In the genomic region with DNA sequence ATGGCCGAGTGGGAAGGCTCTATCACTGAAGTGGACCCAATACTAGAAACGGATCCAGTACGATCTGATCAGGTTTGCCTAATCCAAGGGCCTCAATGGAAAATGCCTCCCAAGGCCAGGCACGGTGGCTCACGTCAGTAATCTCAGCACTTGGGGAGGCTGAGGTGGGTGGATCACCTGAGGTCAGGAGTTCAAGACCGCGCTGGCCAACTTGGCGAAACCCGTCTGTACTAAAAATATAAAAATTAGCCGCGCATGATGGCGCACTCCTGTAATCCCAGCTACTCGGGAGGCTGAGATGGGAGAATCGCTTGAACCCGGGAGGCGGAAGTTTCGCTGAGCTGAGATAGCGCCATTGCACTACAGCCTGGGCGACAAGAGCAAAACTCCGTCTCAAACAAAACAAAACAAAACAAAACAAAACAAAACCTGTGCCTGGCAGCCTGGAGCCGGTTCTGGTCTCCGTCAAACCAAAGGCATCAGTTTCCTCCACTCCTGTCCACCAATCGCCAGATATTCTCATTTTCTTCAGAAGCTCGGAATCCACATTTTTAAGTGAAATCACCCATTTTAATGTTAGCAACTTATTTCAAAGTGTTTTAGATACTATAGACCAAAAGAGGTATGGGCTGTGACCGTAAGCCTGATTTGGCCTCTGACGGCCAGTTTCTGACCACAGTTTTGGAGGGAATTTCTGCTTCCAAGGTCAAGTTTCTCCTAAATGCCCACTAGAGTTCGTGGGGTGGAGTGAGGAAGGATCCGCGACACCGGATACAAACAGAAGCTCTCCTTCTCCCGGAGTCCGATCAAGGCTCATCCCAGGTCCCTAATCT, we compare ENCODE assay signal across 8 cellular contexts. TPM values are rescaled to one million over a fixed set of nuclear protein-coding genes. Genes with fewer than 3 reads are reported as not detected.
DNase-seq lines count a peak whose midpoint lies in the region; ATAC-seq, FAIRE-seq and TF ChIP-seq lines count a peak whose summit lies in the region.

No MANE protein-coding gene starts in this region.

- intact Hi-C loops in CD4-positive, alpha-beta memory T cell (cut with micrococcal nuclease), result loop anchor here (1.0 kb wide), 2 partner anchors 16 to 29 kb away; a partner anchor contains a TSS

- H2AFZ ChIP-seq in H1 (ENCODE audit: low read length) (peak overlapping the region; percentile 29; the same call in 1 of the 2 replicates), neuronal stem cell (ENCODE audit: low read length) (peak overlapping the region; percentile 88)

- peaks cover 20% of the 10 kb centered on the region for H3K4me1 ChIP-seq in CD4-positive, alpha-beta memory T cell (ENCODE audit: insufficient read depth, low read length)
- peaks cover 2% of the 10 kb centered on the region for H3K4me1 ChIP-seq in NT2/D1 (ENCODE audit: insufficient read depth, insufficient read length)
- H3K4me1 ChIP-seq in H1 (replicated peaks in 1 of 4; ENCODE audit: control insufficient read depth in 3 of 4, insufficient read depth in 4 of 4, low read length in 3 of 4), result peaks cover 3 to 7% (median 6%) of the 10 kb centered on the region in 4 experiments; a peak in 6 of 7 replicates
- H3K4me1 ChIP-seq in neuronal stem cell (ENCODE audit: control insufficient read depth in 2 of 2, insufficient read depth in 1 of 2, low read depth in 1 of 2, low read length in 2 of 2), result peaks cover 4 to 15% of the 10 kb centered on the region in 2 donors

- H3K27ac ChIP-seq in CD4-positive, alpha-beta memory T cell (ENCODE audit: low read depth, low read length), result peak overlapping the region; percentile 49
- H3K27ac ChIP-seq in H1 (ENCODE audit: low read depth, low read length) (peak overlapping the region; percentile 88), neuronal stem cell (replicated peaks; ENCODE audit: low read length) (peak overlapping the region; percentile 61)

- CTCF ChIA-PET in CD4-positive, alpha-beta memory T cell (lab: Charles Lee; ENCODE audit: partially characterized antibody), result interaction anchor here (3.0 to 7.8 kb wide), 3 partner anchors 17 to 37 kb away, joined by 8 to 72 read pairs (median 48); a partner anchor contains a TSS
- CTCF ChIA-PET in H1 (lab: Charles Lee; ENCODE audit: partially characterized antibody), result interaction anchor here (0.8 to 13.1 kb wide), 8 partner anchors 14 to 204 kb away, joined by 3 to 88 read pairs (median 4); a partner anchor contains a TSS

- H3K4ac ChIP-seq in H1 (replicated peaks; ENCODE audit: insufficient read length, low read depth, low read length) (no peak overlapping the region), neuronal stem cell (ENCODE audit: low read length) (no peak overlapping the region)

- H3K4me1 Mint-ChIP-seq in CD4-positive, alpha-beta memory T cell, result peaks cover 13 to 37% (median 16%) of the 10 kb centered on the region in 4 donors

- peak overlapping the region; percentile 85 to 96 (median 92) for H3K27ac Mint-ChIP-seq in CD4-positive, alpha-beta memory T cell

- TF ChIP-seq CTCF in H1 (IDR thresholded peaks at IDR 0.05; ENCODE audit: control extremely low read depth in 1 of 3, insufficient read depth in 1 of 3, low read depth in 1 of 3, low read length in 3 of 3), result no peak

- peak overlapping the region; percentile 84 for H2BK12ac ChIP-seq in H1 (ENCODE audit: low read depth, low read length)
- H2BK12ac ChIP-seq in neuronal stem cell (ENCODE audit: low read length), result no peak overlapping the region

- no peaks in the 10 kb centered on the region for H3K36me3 Mint-ChIP-seq in CD4-positive, alpha-beta memory T cell

- H2BK120ac ChIP-seq in H1 (replicated peaks; ENCODE audit: low read depth, low read length), result no peak overlapping the region
- no peak overlapping the region for H2BK120ac ChIP-seq in neuronal stem cell (ENCODE audit: low read depth, low read length)

- H3K56ac ChIP-seq in H1 (replicated peaks; ENCODE audit: insufficient read length, low read depth, low read length), result no peak overlapping the region

- H3K79me1 ChIP-seq in H1 (ENCODE audit: low read depth, low read length) (0 out of 2 replicates have a peak, but pooled peaks cover 2% of the 10 kb centered on the region), neuronal stem cell (ENCODE audit: low read depth, low read length) (no peaks in the 10 kb centered on the region)

- no peak for TF ChIP-seq RAD21 in H1 (IDR thresholded peaks at IDR 0.05 in 1 of 2, conservative IDR thresholded peaks at IDR 0.05 in 1 of 2; ENCODE audit: low read depth in 2 of 2, low read length in 2 of 2)

- H3K18ac ChIP-seq in H1 (ENCODE audit: extremely low read depth, low read length) (peak overlapping the region; percentile 88), neuronal stem cell (ENCODE audit: low read length) (no peak overlapping the region)

- no peaks in the 10 kb centered on the region for H3K9me3 ChIP-seq in CD4-positive, alpha-beta memory T cell (ENCODE audit: control insufficient read depth in 1 of 2, low read length in 2 of 2)
- no peaks in the 10 kb centered on the region for H3K9me3 ChIP-seq in NT2/D1 (ENCODE audit: insufficient read depth, low read length)
- no peaks in the 10 kb centered on the region for H3K9me3 ChIP-seq in H1 (ENCODE audit: insufficient read depth in 2 of 2, low read depth in 1 of 2, low read length in 1 of 2)
- H3K9me3 ChIP-seq in neuronal stem cell (replicated peaks in 1 of 2; ENCODE audit: control insufficient read depth in 2 of 2, insufficient read depth in 1 of 2, low read depth in 1 of 2, low read length in 2 of 2), result no peaks in the 10 kb centered on the region

- H2BK20ac ChIP-seq in H1 (ENCODE audit: low read length), result no peak overlapping the region

- no peak for DNase-seq in CD4-positive, alpha-beta memory T cell
- DNase-seq in NT2/D1 (ENCODE audit: low read depth, low spot score) (no peak), H1 (ENCODE audit: low read depth in 1 of 2, low spot score in 2 of 2) (no peak), neuronal stem cell (ENCODE audit: low spot score) (no peak), DMS79 (lab: John Stamatoyannopoulos, UW) (no peak), activated gamma-delta T cell treated with Interleukin-2 at 50 U/mL for 16 hours (no peak)
- DNase-seq in stimulated activated CD4-positive, alpha-beta T cell treated with anti-CD3 and anti-CD28 coated beads, Interleukin-4, amount 100 ng/mL, for 1 hour, result no peak

- H3K9ac ChIP-seq in NT2/D1 (ENCODE audit: insufficient read length, low read depth) (peak overlapping the region; percentile 83), H1 (replicated peaks in 1 of 4; ENCODE audit: extremely low read depth in 1 of 4, low read depth in 3 of 4, low read length in 3 of 4) (peak overlapping the region in 3 of 4 experiments; percentile 35 to 62 (median 44); a peak in 5 of 7 replicates), neuronal stem cell (ENCODE audit: low read depth, low read length, poor library complexity) (no peak overlapping the region)

- no peak for TF ChIP-seq POLR2A in H1 (IDR thresholded peaks at IDR 0.05; ENCODE audit: control extremely low read depth in 1 of 2, low read depth in 2 of 2, low read length in 2 of 2)

- H2AK5ac ChIP-seq in H1 (ENCODE audit: low read depth, low read length) (no peak overlapping the region), neuronal stem cell (ENCODE audit: low read depth, low read length) (no peak overlapping the region)

- no peaks in the 10 kb centered on the region for H4K20me1 ChIP-seq in H1 (replicated peaks in 1 of 2; ENCODE audit: control insufficient read depth in 1 of 2, insufficient read depth in 2 of 2, low read length in 2 of 2)

- H2BK15ac ChIP-seq in H1 (ENCODE audit: low read length) (no peak overlapping the region), neuronal stem cell (ENCODE audit: low read length) (peak overlapping the region; percentile 47)

- H3K27me3 Mint-ChIP-seq in CD4-positive, alpha-beta memory T cell, result no peaks in the 10 kb centered on the region

- POLR2A ChIA-PET in CD4-positive, alpha-beta memory T cell (lab: Charles Lee; ENCODE audit: partially characterized antibody), result interaction anchor here (0.7 to 5.8 kb wide), 9 partner anchors 8 to 300 kb away, joined by 3 to 71 read pairs (median 5); a partner anchor contains a TSS
- POLR2A ChIA-PET in H1 (lab: Charles Lee; ENCODE audit: partially characterized antibody), result interaction anchor here (0.7 to 9.9 kb wide), 13 partner anchors 10 to 395 kb away, joined by 3 to 83 read pairs (median 5); a partner anchor contains a TSS

- ATAC-seq in GM19395 (IDR thresholded peaks at IDR 0.05; ENCODE audit: unreplicated experiment), result no peak

- H3K27me3 ChIP-seq in CD4-positive, alpha-beta memory T cell (ENCODE audit: insufficient read depth, low read length), result no peaks in the 10 kb centered on the region
- H3K27me3 ChIP-seq in NT2/D1 (ENCODE audit: insufficient read depth, insufficient read length) (no peaks in the 10 kb centered on the region), H1 (replicated peaks in 1 of 4; ENCODE audit: control insufficient read depth in 3 of 4, extremely low read depth in 1 of 4, insufficient read depth in 3 of 4, low read length in 3 of 4) (no peaks in the 10 kb centered on the region), neuronal stem cell (ENCODE audit: control insufficient read depth in 3 of 3, insufficient read depth in 3 of 3, low read depth in 1 of 3, low read length in 3 of 3) (no peaks in the 10 kb centered on the region)

- H4K91ac ChIP-seq in H1 (replicated peaks; ENCODE audit: insufficient read length, low read length) (peak overlapping the region; percentile 29), neuronal stem cell (ENCODE audit: low read depth, low read length, poor library complexity) (no peak overlapping the region)

- peak overlapping the region; percentile 72; the same call in 1 of the 2 replicates for H4K8ac ChIP-seq in H1 (ENCODE audit: extremely low read depth, insufficient read depth, low read length)
- no peak overlapping the region for H4K8ac ChIP-seq in neuronal stem cell (ENCODE audit: low read depth, low read length)

- no peak for TF ChIP-seq EP300 in H1 (IDR thresholded peaks at IDR 0.05; ENCODE audit: borderline replicate concordance in 1 of 2, low read depth in 2 of 2, low read length in 2 of 2)

- H3K23me2 ChIP-seq in H1 (ENCODE audit: low read depth, low read length), result peaks cover 8% of the 10 kb centered on the region; the same call in 1 of the 2 replicates

- H3K14ac ChIP-seq in H1 (ENCODE audit: insufficient read length) (no peak overlapping the region), neuronal stem cell (ENCODE audit: low read length) (no peak overlapping the region)

- H3K79me2 ChIP-seq in H1 (ENCODE audit: control insufficient read depth in 1 of 2, insufficient read depth in 2 of 2, low read length in 2 of 2), result no peaks in the 10 kb centered on the region

- H3K9me3 Mint-ChIP-seq in CD4-positive, alpha-beta memory T cell, result no peaks in the 10 kb centered on the region

- H3K36me3 ChIP-seq in CD4-positive, alpha-beta memory T cell (ENCODE audit: insufficient read depth, low read length), result no peaks in the 10 kb centered on the region
- H3K36me3 ChIP-seq in NT2/D1 (ENCODE audit: insufficient read depth, insufficient read length, low read length), result peaks cover 20% of the 10 kb centered on the region
- H3K36me3 ChIP-seq in H1 (ENCODE audit: control insufficient read depth in 2 of 4, insufficient read depth in 4 of 4, low read length in 3 of 4), result no peaks in the 10 kb centered on the region
- H3K36me3 ChIP-seq in neuronal stem cell (replicated peaks in 1 of 2; ENCODE audit: control insufficient read depth in 2 of 2, insufficient read depth in 2 of 2, low read length in 2 of 2), result no peaks in the 10 kb centered on the region

- H3K4me3 ChIP-seq in CD4-positive, alpha-beta memory T cell (ENCODE audit: low read length in 2 of 2), result peak overlapping the region in 1 of 2 donors; percentile 52
- H3K4me3 ChIP-seq in NT2/D1 (ENCODE audit: insufficient read length, low read depth), result peak overlapping the region; percentile 66
- H3K4me3 ChIP-seq in H1 (ENCODE audit: extremely low read depth in 1 of 4, insufficient read depth in 2 of 4, low read depth in 3 of 4, low read length in 4 of 4), result peak overlapping the region; percentile 49 to 65 (median 60)
- H3K4me3 ChIP-seq in neuronal stem cell (ENCODE audit: low read length in 2 of 2), result peak overlapping the region; percentile 3 to 50

- H2BK5ac ChIP-seq in H1 (ENCODE audit: low read depth, low read length), result peak overlapping the region; percentile 82; the same call in 1 of the 2 replicates
- H2BK5ac ChIP-seq in neuronal stem cell (ENCODE audit: low read length), result peak overlapping the region; percentile 69

- H3K23ac ChIP-seq in H1 (ENCODE audit: insufficient read length) (no peak overlapping the region), neuronal stem cell (ENCODE audit: low read depth, low read length, poor library complexity) (peak overlapping the region; percentile 90)

- peak overlapping the region; percentile 87 to 97 (median 94) for H3K4me3 Mint-ChIP-seq in CD4-positive, alpha-beta memory T cell

- H4K5ac ChIP-seq in H1 (ENCODE audit: insufficient read length, low read depth, low read length), result peak overlapping the region; percentile 49

- H3K4me2 ChIP-seq in H1 (ENCODE audit: insufficient read depth in 1 of 2, low read depth in 2 of 2, low read length in 2 of 2) (peak overlapping the region; percentile 86), neuronal stem cell (ENCODE audit: insufficient read depth, low read length, poor library complexity, severe bottlenecking) (peak overlapping the region; percentile 90)

- no peak for FAIRE-seq in H1 (lab: Jason Lieb, UNC)

- 69% methylated on average over 32 of the region's 32 CpGs; no CpG with 5 or more reads in 1 of the 2 experiments for WGBS in H1 (ENCODE audit: extremely low coverage in 1 of 2, insufficient coverage in 1 of 2, insufficient read length in 1 of 2, insufficient replicate concordance in 2 of 2, low coverage in 1 of 2, low lambda C conversion rate in 2 of 2, missing lambda C conversion rate in 1 of 2), 2 experiments
- WGBS in neuronal stem cell (ENCODE audit: extremely low coverage in 2 of 2, insufficient read length in 2 of 2, insufficient replicate concordance in 1 of 2), 2 donors, result no CpG with 5 or more reads among the region's 32 CpGs

RNA-seq across cellular contexts. Expression of a gene that starts 0.7 kb away (rescaled TPM):
- 1 to 10 TPM; 4.8 to 5.9 TPM for total RNA-seq in CD4-positive, alpha-beta memory T cell
- 1 to 10 TPM; 5.5 to 8.6 TPM for polyA plus RNA-seq in CD4-positive, alpha-beta memory T cell
- total RNA-seq in H1 (2021; fragmentation: NEBNext Ultra II Directional; extraction: Animal tissue kit (Norgen Biotek cat#: 25700)), result 45.3 and 45.7 TPM in 2 replicates
- 24.6 and 32.7 TPM in 2 replicates for polyA plus RNA-seq in H1 (2011; rRNA removed)
- 34.3 TPM for polyA plus RNA-seq in H1 (2011; cell fraction: cytosol; rRNA removed)
- polyA plus RNA-seq in H1 (2011; cell fraction: nucleus; rRNA removed), result 20.5 TPM
- polyA plus RNA-seq in H1 (2012, experiment 1 of 2), result 46.7 to 66.1 TPM (median 57.0 TPM) in 4 replicates
- polyA plus RNA-seq in H1 (2012, experiment 2 of 2), result 96.8 TPM
- 72.7 TPM for polyA plus RNA-seq in H1 (2013, experiment 1 of 2)
- 74.9 TPM for polyA plus RNA-seq in H1 (2013, experiment 2 of 2)
- polyA minus RNA-seq in H1 (2011; rRNA and poly(A)+ RNA removed), result 32.8 and 33.4 TPM in 2 replicates
- 15.0 TPM for polyA minus RNA-seq in H1 (2011; cell fraction: cytosol; rRNA and poly(A)+ RNA removed)
- polyA minus RNA-seq in H1 (2011; cell fraction: nucleus; rRNA and poly(A)+ RNA removed), result 11.0 TPM
- polyA plus RNA-seq in neuronal stem cell (2013, experiment 1 of 2), result 12.2 TPM
- 11.4 TPM for polyA plus RNA-seq in neuronal stem cell (2013, experiment 2 of 2)

RNA-seq across cellular contexts. Expression of a gene that starts 29.0 kb away (rescaled TPM):
- 10 to 100 TPM; 41.0 to 49.9 TPM for total RNA-seq in CD4-positive, alpha-beta memory T cell
- 10 to 100 TPM; 28.0 to 54.4 TPM for polyA plus RNA-seq in CD4-positive, alpha-beta memory T cell
- total RNA-seq in H1 (2021; fragmentation: NEBNext Ultra II Directional; extraction: Animal tissue kit (Norgen Biotek cat#: 25700)), result 88.2 and 92.5 TPM in 2 replicates
- polyA plus RNA-seq in H1 (2011; rRNA removed), result 108 and 127 TPM in 2 replicates
- 134 TPM for polyA plus RNA-seq in H1 (2011; cell fraction: cytosol; rRNA removed)
- polyA plus RNA-seq in H1 (2011; cell fraction: nucleus; rRNA removed), result 106 TPM
- 77.1 to 120 TPM (median 115 TPM) in 4 replicates for polyA plus RNA-seq in H1 (2012, experiment 1 of 2)
- 103 TPM for polyA plus RNA-seq in H1 (2012, experiment 2 of 2)
- polyA plus RNA-seq in H1 (2013, experiment 1 of 2), result 69.4 TPM
- polyA plus RNA-seq in H1 (2013, experiment 2 of 2), result 70.7 TPM
- polyA minus RNA-seq in H1 (2011; rRNA and poly(A)+ RNA removed), result 83.3 and 98.7 TPM in 2 replicates
- polyA minus RNA-seq in H1 (2011; cell fraction: cytosol; rRNA and poly(A)+ RNA removed), result 75.2 TPM
- polyA minus RNA-seq in H1 (2011; cell fraction: nucleus; rRNA and poly(A)+ RNA removed), result 69.7 TPM
- polyA plus RNA-seq in neuronal stem cell (2013, experiment 1 of 2), result 61.5 TPM
- 60.0 TPM for polyA plus RNA-seq in neuronal stem cell (2013, experiment 2 of 2)

RNA-seq across cellular contexts. Expression of a gene that starts 36.4 kb away (rescaled TPM):
- total RNA-seq in CD4-positive, alpha-beta memory T cell, result 10 to 100 TPM; 76.3 to 77.0 TPM
- polyA plus RNA-seq in CD4-positive, alpha-beta memory T cell, result 10 to 100 TPM; 27.8 to 49.4 TPM
- total RNA-seq in H1 (2021; fragmentation: NEBNext Ultra II Directional; extraction: Animal tissue kit (Norgen Biotek cat#: 25700)), result 42.2 and 44.3 TPM in 2 replicates
- polyA plus RNA-seq in H1 (2011; rRNA removed), result 14.1 and 37.6 TPM in 2 replicates
- polyA plus RNA-seq in H1 (2011; cell fraction: cytosol; rRNA removed), result 11.2 TPM
- 36.5 TPM for polyA plus RNA-seq in H1 (2011; cell fraction: nucleus; rRNA removed)
- polyA plus RNA-seq in H1 (2012, experiment 1 of 2), result 26.9 to 31.9 TPM (median 29.8 TPM) in 4 replicates
- 20.9 TPM for polyA plus RNA-seq in H1 (2012, experiment 2 of 2)
- 21.8 TPM for polyA plus RNA-seq in H1 (2013, experiment 1 of 2)
- 19.7 TPM for polyA plus RNA-seq in H1 (2013, experiment 2 of 2)
- 18.5 and 23.8 TPM in 2 replicates for polyA minus RNA-seq in H1 (2011; rRNA and poly(A)+ RNA removed)
- polyA minus RNA-seq in H1 (2011; cell fraction: cytosol; rRNA and poly(A)+ RNA removed), result 16.5 TPM
- 22.4 TPM for polyA minus RNA-seq in H1 (2011; cell fraction: nucleus; rRNA and poly(A)+ RNA removed)
- 15.3 TPM for polyA plus RNA-seq in neuronal stem cell (2013, experiment 1 of 2)
- 15.3 TPM for polyA plus RNA-seq in neuronal stem cell (2013, experiment 2 of 2)
